ENCODE assay signal across 1 cellular context in the genomic region with DNA sequence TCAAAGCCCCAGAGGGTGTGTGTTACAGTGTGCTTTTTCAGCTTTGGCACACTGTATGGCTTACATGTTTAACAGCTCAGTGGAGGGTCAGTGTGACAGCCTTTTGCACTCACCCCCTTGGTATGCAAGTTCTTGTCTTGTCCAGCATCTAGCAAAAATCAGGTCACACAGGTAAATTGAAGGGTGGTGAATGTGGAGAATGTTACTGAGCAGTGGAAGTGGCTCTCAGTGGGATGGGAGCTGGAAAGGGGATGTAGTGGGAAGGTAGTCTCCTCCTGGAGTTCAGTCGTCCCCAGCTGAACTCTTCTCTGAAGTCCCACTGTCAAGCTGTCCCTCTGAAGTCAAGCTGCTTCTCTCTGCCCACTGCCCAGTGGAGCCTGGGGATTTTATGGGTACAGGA.
TF ChIP-seq lines count a peak whose summit lies in the region.

No MANE protein-coding gene starts in this region.

TF ChIP-seq in WTC11, 78 proteins besides CTCF, POLR2A, EP300 and RAD21 (continued from another document):
- TF ChIP-seq, protein P1, sequence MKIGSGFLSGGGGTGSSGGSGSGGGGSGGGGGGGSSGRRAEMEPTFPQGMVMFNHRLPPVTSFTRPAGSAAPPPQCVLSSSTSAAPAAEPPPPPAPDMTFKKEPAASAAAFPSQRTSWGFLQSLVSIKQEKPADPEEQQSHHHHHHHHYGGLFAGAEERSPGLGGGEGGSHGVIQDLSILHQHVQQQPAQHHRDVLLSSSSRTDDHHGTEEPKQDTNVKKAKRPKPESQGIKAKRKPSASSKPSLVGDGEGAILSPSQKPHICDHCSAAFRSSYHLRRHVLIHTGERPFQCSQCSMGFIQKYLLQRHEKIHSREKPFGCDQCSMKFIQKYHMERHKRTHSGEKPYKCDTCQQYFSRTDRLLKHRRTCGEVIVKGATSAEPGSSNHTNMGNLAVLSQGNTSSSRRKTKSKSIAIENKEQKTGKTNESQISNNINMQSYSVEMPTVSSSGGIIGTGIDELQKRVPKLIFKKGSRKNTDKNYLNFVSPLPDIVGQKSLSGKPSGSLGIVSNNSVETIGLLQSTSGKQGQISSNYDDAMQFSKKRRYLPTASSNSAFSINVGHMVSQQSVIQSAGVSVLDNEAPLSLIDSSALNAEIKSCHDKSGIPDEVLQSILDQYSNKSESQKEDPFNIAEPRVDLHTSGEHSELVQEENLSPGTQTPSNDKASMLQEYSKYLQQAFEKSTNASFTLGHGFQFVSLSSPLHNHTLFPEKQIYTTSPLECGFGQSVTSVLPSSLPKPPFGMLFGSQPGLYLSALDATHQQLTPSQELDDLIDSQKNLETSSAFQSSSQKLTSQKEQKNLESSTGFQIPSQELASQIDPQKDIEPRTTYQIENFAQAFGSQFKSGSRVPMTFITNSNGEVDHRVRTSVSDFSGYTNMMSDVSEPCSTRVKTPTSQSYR (CRISPR knock-in tag; IDR thresholded peaks at IDR 0.05) = no peak
- TF ChIP-seq ATF1 (CRISPR knock-in tag; IDR thresholded peaks at IDR 0.05) = no peak
- TF ChIP-seq, protein P2, sequence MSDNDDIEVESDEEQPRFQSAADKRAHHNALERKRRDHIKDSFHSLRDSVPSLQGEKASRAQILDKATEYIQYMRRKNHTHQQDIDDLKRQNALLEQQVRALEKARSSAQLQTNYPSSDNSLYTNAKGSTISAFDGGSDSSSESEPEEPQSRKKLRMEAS (CRISPR knock-in tag; IDR thresholded peaks at IDR 0.05) = no peak
- TF ChIP-seq, protein P3, sequence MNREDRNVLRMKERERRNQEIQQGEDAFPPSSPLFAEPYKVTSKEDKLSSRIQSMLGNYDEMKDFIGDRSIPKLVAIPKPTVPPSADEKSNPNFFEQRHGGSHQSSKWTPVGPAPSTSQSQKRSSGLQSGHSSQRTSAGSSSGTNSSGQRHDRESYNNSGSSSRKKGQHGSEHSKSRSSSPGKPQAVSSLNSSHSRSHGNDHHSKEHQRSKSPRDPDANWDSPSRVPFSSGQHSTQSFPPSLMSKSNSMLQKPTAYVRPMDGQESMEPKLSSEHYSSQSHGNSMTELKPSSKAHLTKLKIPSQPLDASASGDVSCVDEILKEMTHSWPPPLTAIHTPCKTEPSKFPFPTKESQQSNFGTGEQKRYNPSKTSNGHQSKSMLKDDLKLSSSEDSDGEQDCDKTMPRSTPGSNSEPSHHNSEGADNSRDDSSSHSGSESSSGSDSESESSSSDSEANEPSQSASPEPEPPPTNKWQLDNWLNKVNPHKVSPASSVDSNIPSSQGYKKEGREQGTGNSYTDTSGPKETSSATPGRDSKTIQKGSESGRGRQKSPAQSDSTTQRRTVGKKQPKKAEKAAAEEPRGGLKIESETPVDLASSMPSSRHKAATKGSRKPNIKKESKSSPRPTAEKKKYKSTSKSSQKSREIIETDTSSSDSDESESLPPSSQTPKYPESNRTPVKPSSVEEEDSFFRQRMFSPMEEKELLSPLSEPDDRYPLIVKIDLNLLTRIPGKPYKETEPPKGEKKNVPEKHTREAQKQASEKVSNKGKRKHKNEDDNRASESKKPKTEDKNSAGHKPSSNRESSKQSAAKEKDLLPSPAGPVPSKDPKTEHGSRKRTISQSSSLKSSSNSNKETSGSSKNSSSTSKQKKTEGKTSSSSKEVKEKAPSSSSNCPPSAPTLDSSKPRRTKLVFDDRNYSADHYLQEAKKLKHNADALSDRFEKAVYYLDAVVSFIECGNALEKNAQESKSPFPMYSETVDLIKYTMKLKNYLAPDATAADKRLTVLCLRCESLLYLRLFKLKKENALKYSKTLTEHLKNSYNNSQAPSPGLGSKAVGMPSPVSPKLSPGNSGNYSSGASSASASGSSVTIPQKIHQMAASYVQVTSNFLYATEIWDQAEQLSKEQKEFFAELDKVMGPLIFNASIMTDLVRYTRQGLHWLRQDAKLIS (CRISPR knock-in tag; IDR thresholded peaks at IDR 0.05; ENCODE audit: borderline replicate concordance) = no peak
- TF ChIP-seq GABPB1 (CRISPR knock-in tag; IDR thresholded peaks at IDR 0.05) = no peak
- no peak for TF ChIP-seq ELF4 (CRISPR knock-in tag; IDR thresholded peaks at IDR 0.05; ENCODE audit: low read depth)
- TF ChIP-seq, protein P4, sequence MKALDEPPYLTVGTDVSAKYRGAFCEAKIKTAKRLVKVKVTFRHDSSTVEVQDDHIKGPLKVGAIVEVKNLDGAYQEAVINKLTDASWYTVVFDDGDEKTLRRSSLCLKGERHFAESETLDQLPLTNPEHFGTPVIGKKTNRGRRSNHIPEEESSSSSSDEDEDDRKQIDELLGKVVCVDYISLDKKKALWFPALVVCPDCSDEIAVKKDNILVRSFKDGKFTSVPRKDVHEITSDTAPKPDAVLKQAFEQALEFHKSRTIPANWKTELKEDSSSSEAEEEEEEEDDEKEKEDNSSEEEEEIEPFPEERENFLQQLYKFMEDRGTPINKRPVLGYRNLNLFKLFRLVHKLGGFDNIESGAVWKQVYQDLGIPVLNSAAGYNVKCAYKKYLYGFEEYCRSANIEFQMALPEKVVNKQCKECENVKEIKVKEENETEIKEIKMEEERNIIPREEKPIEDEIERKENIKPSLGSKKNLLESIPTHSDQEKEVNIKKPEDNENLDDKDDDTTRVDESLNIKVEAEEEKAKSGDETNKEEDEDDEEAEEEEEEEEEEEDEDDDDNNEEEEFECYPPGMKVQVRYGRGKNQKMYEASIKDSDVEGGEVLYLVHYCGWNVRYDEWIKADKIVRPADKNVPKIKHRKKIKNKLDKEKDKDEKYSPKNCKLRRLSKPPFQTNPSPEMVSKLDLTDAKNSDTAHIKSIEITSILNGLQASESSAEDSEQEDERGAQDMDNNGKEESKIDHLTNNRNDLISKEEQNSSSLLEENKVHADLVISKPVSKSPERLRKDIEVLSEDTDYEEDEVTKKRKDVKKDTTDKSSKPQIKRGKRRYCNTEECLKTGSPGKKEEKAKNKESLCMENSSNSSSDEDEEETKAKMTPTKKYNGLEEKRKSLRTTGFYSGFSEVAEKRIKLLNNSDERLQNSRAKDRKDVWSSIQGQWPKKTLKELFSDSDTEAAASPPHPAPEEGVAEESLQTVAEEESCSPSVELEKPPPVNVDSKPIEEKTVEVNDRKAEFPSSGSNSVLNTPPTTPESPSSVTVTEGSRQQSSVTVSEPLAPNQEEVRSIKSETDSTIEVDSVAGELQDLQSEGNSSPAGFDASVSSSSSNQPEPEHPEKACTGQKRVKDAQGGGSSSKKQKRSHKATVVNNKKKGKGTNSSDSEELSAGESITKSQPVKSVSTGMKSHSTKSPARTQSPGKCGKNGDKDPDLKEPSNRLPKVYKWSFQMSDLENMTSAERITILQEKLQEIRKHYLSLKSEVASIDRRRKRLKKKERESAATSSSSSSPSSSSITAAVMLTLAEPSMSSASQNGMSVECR (CRISPR knock-in tag; IDR thresholded peaks at IDR 0.05; ENCODE audit: borderline replicate concordance) = no peak
- TF ChIP-seq FOXK1 (CRISPR knock-in tag; IDR thresholded peaks at IDR 0.05) = no peak
- TF ChIP-seq, protein P5, sequence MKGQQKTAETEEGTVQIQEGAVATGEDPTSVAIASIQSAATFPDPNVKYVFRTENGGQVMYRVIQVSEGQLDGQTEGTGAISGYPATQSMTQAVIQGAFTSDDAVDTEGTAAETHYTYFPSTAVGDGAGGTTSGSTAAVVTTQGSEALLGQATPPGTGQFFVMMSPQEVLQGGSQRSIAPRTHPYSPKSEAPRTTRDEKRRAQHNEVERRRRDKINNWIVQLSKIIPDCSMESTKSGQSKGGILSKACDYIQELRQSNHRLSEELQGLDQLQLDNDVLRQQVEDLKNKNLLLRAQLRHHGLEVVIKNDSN (CRISPR knock-in tag; IDR thresholded peaks at IDR 0.05) = no peak
- TF ChIP-seq NR2C2 (CRISPR knock-in tag; IDR thresholded peaks at IDR 0.05) = no peak
- TF ChIP-seq SMAD4 (CRISPR knock-in tag; IDR thresholded peaks at IDR 0.05) = no peak
TF ChIP-seq in WTC11: peak in this region for 0.
